Comparison of ENCODE assay signal across 8 cellular contexts in genomic region chr9:132671620-132672412, GRCh38. TPM values are rescaled to one million over a fixed set of nuclear protein-coding genes. Genes with fewer than 3 reads are reported as not detected.
DNase-seq lines count a peak whose midpoint lies in the region; ATAC-seq, FAIRE-seq and TF ChIP-seq lines count a peak whose summit lies in the region.

No MANE protein-coding gene starts in this region.

- CTCF ChIA-PET in activated CD4-positive, alpha-beta T cell treated with anti-CD3 and anti-CD28 coated beads for 36 hours (lab: Charles Lee): interaction anchor here (0.7 to 1.1 kb wide), 4 partner anchors 8 to 230 kb away, joined by 3 to 4 read pairs (median 4); no protein-coding TSS in a partner anchor

- H3K4me1 Mint-ChIP-seq in activated CD4-positive, alpha-beta T cell treated with anti-CD3 and anti-CD28 coated beads for 36 hours: peaks cover 59% of the 10 kb centered on the region
- H3K4me1 Mint-ChIP-seq in T-helper 2 cell treated with Interferon-gamma antibody and Interleukin-4, amounts not matched to agents 5 μg/mL and 100 μg/mL, for 36 hours (ENCODE audit: low read depth): peaks cover 29% of the 10 kb centered on the region
- peaks cover 57% of the 10 kb centered on the region for H3K4me1 Mint-ChIP-seq in stimulated activated naive CD8-positive, alpha-beta T cell treated with anti-CD3 and anti-CD28 coated beads, Interleukin-15, amount 100 ng/mL, for 72 hours

- no peak for FAIRE-seq in GM12891 (lab: Jason Lieb, UNC)

- H3K9me3 Mint-ChIP-seq in activated CD4-positive, alpha-beta T cell treated with anti-CD3 and anti-CD28 coated beads for 36 hours (ENCODE audit: low read depth): no peaks in the 10 kb centered on the region
- H3K9me3 Mint-ChIP-seq in T-helper 2 cell treated with Interferon-gamma antibody and Interleukin-4, amounts not matched to agents 5 μg/mL and 100 μg/mL, for 36 hours: no peaks in the 10 kb centered on the region
- H3K9me3 Mint-ChIP-seq in stimulated activated naive CD8-positive, alpha-beta T cell treated with anti-CD3 and anti-CD28 coated beads, Interleukin-15, amount 100 ng/mL, for 72 hours: no peaks in the 10 kb centered on the region

- TF ChIP-seq CTCF in foreskin keratinocyte (conservative IDR thresholded peaks at IDR 0.05): no peak

- H3K4me1 ChIP-seq in foreskin keratinocyte: peaks cover 17% of the 10 kb centered on the region

- no peaks in the 10 kb centered on the region for H3K27me3 Mint-ChIP-seq in activated CD4-positive, alpha-beta T cell treated with anti-CD3 and anti-CD28 coated beads for 36 hours
- H3K27me3 Mint-ChIP-seq in T-helper 2 cell treated with Interferon-gamma antibody and Interleukin-4, amounts not matched to agents 5 μg/mL and 100 μg/mL, for 36 hours (ENCODE audit: low read depth): no peaks in the 10 kb centered on the region
- H3K27me3 Mint-ChIP-seq in stimulated activated naive CD8-positive, alpha-beta T cell treated with anti-CD3 and anti-CD28 coated beads, Interleukin-15, amount 100 ng/mL, for 72 hours: no peaks in the 10 kb centered on the region

- H3K27me3 ChIP-seq in foreskin keratinocyte: no peaks in the 10 kb centered on the region

- peaks cover 26% of the 10 kb centered on the region for H3K36me3 Mint-ChIP-seq in activated CD4-positive, alpha-beta T cell treated with anti-CD3 and anti-CD28 coated beads for 36 hours (ENCODE audit: low read depth)
- peaks cover 20% of the 10 kb centered on the region for H3K36me3 Mint-ChIP-seq in T-helper 2 cell treated with Interferon-gamma antibody and Interleukin-4, amounts not matched to agents 5 μg/mL and 100 μg/mL, for 36 hours (ENCODE audit: low read depth)

- intact Hi-C loops in activated CD4-positive, alpha-beta T cell treated with anti-CD3 and anti-CD28 coated beads for 36 hours (cut with DNase I, micrococcal nuclease): loop anchor here (1.0 to 10.0 kb wide), 6 partner anchors 133 to 1545 kb away; partner anchors contain the start of genes GTF3C5 (in 1 of the 2), NUP214 (in 1 of the 2) and TTF1 (in 1 of the 2)

- peak overlapping the region; percentile 82 for H3K27ac ChIP-seq in foreskin keratinocyte

- no peak for TF ChIP-seq POLR2A in GM12891 (IDR thresholded peaks at IDR 0.05; ENCODE audit: low read depth, low read length)

- H3K4me3 Mint-ChIP-seq in activated CD4-positive, alpha-beta T cell treated with anti-CD3 and anti-CD28 coated beads for 36 hours: peak overlapping the region; percentile 89
- H3K4me3 Mint-ChIP-seq in T-helper 2 cell treated with Interferon-gamma antibody and Interleukin-4, amounts not matched to agents 5 μg/mL and 100 μg/mL, for 36 hours: peak overlapping the region; percentile 92
- H3K4me3 Mint-ChIP-seq in stimulated activated naive CD8-positive, alpha-beta T cell treated with anti-CD3 and anti-CD28 coated beads, Interleukin-15, amount 100 ng/mL, for 72 hours: peak overlapping the region; percentile 93 to 97

- peak overlapping the region; percentile 90 for H3K27ac Mint-ChIP-seq in activated CD4-positive, alpha-beta T cell treated with anti-CD3 and anti-CD28 coated beads for 36 hours
- peak overlapping the region; percentile 88 for H3K27ac Mint-ChIP-seq in T-helper 2 cell treated with Interferon-gamma antibody and Interleukin-4, amounts not matched to agents 5 μg/mL and 100 μg/mL, for 36 hours
- H3K27ac Mint-ChIP-seq in stimulated activated naive CD8-positive, alpha-beta T cell treated with anti-CD3 and anti-CD28 coated beads, Interleukin-15, amount 100 ng/mL, for 72 hours: peak overlapping the region in 1 of 2 donors; percentile 97

- no peak for DNase-seq in activated CD4-positive, alpha-beta T cell treated with anti-CD3 and anti-CD28 coated beads for 36 hours
- DNase-seq in activated CD4-positive, alpha-beta T cell treated with anti-CD3 and anti-CD28 coated beads, Interleukin-2, amount 50 U/mL, for 4 hours: no peak
- DNase-seq in T-helper 2 cell treated with Interferon-gamma antibody and Interleukin-4, amounts not matched to agents 5 μg/mL and 100 μg/mL, for 36 hours (ENCODE audit: low spot score): no peak
- DNase-seq in foreskin keratinocyte (peak in 1 of 2 donors; percentile 69), GM12891 (ENCODE audit: insufficient read length, low spot score) (no peak), GM19238 (ENCODE audit: insufficient read length, low spot score) (no peak)
- DNase-seq in stimulated activated naive CD8-positive, alpha-beta T cell treated with anti-CD3 and anti-CD28 coated beads, Interleukin-15, amount 100 ng/mL, for 72 hours: no peak

- peak; percentile 34 for ATAC-seq in activated CD4-positive, alpha-beta T cell treated with anti-CD3 and anti-CD28 coated beads for 36 hours
- peak; percentile 51 for ATAC-seq in foreskin keratinocyte
- no peak for ATAC-seq in stimulated activated naive CD8-positive, alpha-beta T cell treated with anti-CD3 and anti-CD28 coated beads, Interleukin-15, amount 100 ng/mL, for 72 hours
- ATAC-seq in GM18873 (IDR thresholded peaks at IDR 0.05; ENCODE audit: low FRiP score, unreplicated experiment): no peak

- POLR2A ChIA-PET in activated CD4-positive, alpha-beta T cell treated with anti-CD3 and anti-CD28 coated beads for 36 hours (lab: Charles Lee): no interaction called here

TF ChIP-seq in GM12891, 5 proteins besides CTCF, POLR2A, EP300 and RAD21:
- no peak for TF ChIP-seq POU2F2 (IDR thresholded peaks at IDR 0.05; ENCODE audit: low read depth, low read length)
- no peak for TF ChIP-seq TAF1 (IDR thresholded peaks at IDR 0.05; ENCODE audit: low read depth, low read length)
- no peak for TF ChIP-seq PAX5 (IDR thresholded peaks at IDR 0.05; ENCODE audit: insufficient read depth, low read length, severe bottlenecking)
- no peak for TF ChIP-seq POLR2AphosphoS5 (IDR thresholded peaks at IDR 0.05; ENCODE audit: low read depth, low read length)
- no peak for TF ChIP-seq SPI1 (IDR thresholded peaks at IDR 0.05; ENCODE audit: low read depth, low read length)
TF ChIP-seq in GM12891: peak in this region for 0.

RNA-seq across cellular contexts. Expression of gene GTF3C4, which starts 1.6 kb away (rescaled TPM):
- total RNA-seq in activated CD4-positive, alpha-beta T cell treated with anti-CD3 and anti-CD28 coated beads for 36 hours: 10 to 100 TPM; 14.3 to 15.0 TPM
- total RNA-seq in foreskin keratinocyte: 19.2 and 19.7 TPM in 2 replicates
- 4.6 and 5.3 TPM in 2 replicates for polyA plus RNA-seq in foreskin keratinocyte
- polyA plus RNA-seq in GM12891 (2012; ENCODE audit: low read depth, missing spikeins): 5.7 TPM

RNA-seq across cellular contexts. Expression of gene DDX31, which starts 2.0 kb away (rescaled TPM):
- 10 to 100 TPM; 20.9 to 21.0 TPM for total RNA-seq in activated CD4-positive, alpha-beta T cell treated with anti-CD3 and anti-CD28 coated beads for 36 hours
- total RNA-seq in foreskin keratinocyte: 21.6 and 22.3 TPM in 2 replicates
- 12.4 and 15.0 TPM in 2 replicates for polyA plus RNA-seq in foreskin keratinocyte
- 9.9 TPM for polyA plus RNA-seq in GM12891 (2012; ENCODE audit: low read depth, missing spikeins)

Comparison
In these comparisons a context has a peak if more than half of its experiments do, and no peak if none do; other contexts are left out.
1. ATAC-seq: peak in activated CD4-positive, alpha-beta T cell treated with anti-CD3 and anti-CD28 coated beads for 36 hours (single experiment) and foreskin keratinocyte (single experiment); none in stimulated activated naive CD8-positive, alpha-beta T cell treated with anti-CD3 and anti-CD28 coated beads, Interleukin-15, amount 100 ng/mL, for 72 hours (single experiment) and GM18873 (single experiment).
2. Peak in every context shown above with its lines, with median percentiles within 50 percentile points of each other: H3K4me3 Mint-ChIP-seq.